Comparison of ENCODE assay signal across 29 cellular contexts in genomic region chr6:109174911-109175310, GRCh38.
A peak's percentile ranks its signal among the peaks of the same experiment; 100 is the strongest.
DNase-seq lines count a peak whose midpoint lies in the region; ATAC-seq and TF ChIP-seq lines count a peak whose summit lies in the region.
"Had no signal": no experiment of that assay in that cellular context is flagged by ENCODE, and none has a peak within 500 bp of the region (broad histone marks: within the 10 kb centered on the region; RNA-seq: fewer than 3 reads in every experiment).

No MANE protein-coding gene starts in this region.

- H3K27ac Mint-ChIP-seq in CD4-positive, alpha-beta memory T cell = no peak overlapping the region
- H3K27ac Mint-ChIP-seq: activated T-cell treated with anti-CD3 and anti-CD28 coated beads, Interleukin-2, amount 50 U/mL, for 24 hours; T-helper 17 cell; type B pancreatic cell had no signal

- H3K27me3 ChIP-seq in adipocyte (replicated peaks; ENCODE audit: control insufficient read depth, insufficient read depth, low read length) = no peaks in the 10 kb centered on the region
- no peaks in the 10 kb centered on the region for H3K27me3 ChIP-seq in CD4-positive, alpha-beta memory T cell (ENCODE audit: insufficient read depth, low read length)
- H3K27me3 ChIP-seq in breast epithelium = no peaks in the 10 kb centered on the region
- H3K27me3 ChIP-seq: heart left ventricle, MG63 had no signal

- no peak overlapping the region for H3K27ac ChIP-seq in CD4-positive, alpha-beta memory T cell (ENCODE audit: low read depth, low read length)
- no peak overlapping the region for H3K27ac ChIP-seq in breast epithelium
- H3K27ac ChIP-seq: 22Rv1, adrenal gland, C4-2B, heart left ventricle, neutrophil, prostate gland, RWPE1 had no signal

- H3K9me3 Mint-ChIP-seq in CD4-positive, alpha-beta memory T cell = peaks cover 0 to 4% (median under 1%) of the 10 kb centered on the region in 8 donors
- H3K9me3 Mint-ChIP-seq: activated T-cell treated with anti-CD3 and anti-CD28 coated beads, Interleukin-2, amount 50 U/mL, for 24 hours had no signal

- no peak overlapping the region for H3K4me3 ChIP-seq in AG04449 (ENCODE audit: low read depth, low read length)
- H3K4me3 ChIP-seq in adipocyte (ENCODE audit: low read length) = no peak overlapping the region
- no peak overlapping the region for H3K4me3 ChIP-seq in CD4-positive, alpha-beta memory T cell (ENCODE audit: low read length in 2 of 2)
- no peak overlapping the region for H3K4me3 ChIP-seq in breast epithelium
- H3K4me3 ChIP-seq: adrenal gland, heart left ventricle, MG63, prostate gland had no signal

- peaks cover 0 to 9% of the 10 kb centered on the region in 2 donors for H3K36me3 Mint-ChIP-seq in CD4-positive, alpha-beta memory T cell
- H3K36me3 Mint-ChIP-seq: type B pancreatic cell had no signal

- H3K4me1 Mint-ChIP-seq in CD4-positive, alpha-beta memory T cell = no peaks in the 10 kb centered on the region
- H3K4me1 Mint-ChIP-seq: T-helper 17 cell had no signal

- TF ChIP-seq CTCF in AG04449 (IDR thresholded peaks at IDR 0.05; ENCODE audit: insufficient read depth, low read length, missing control alignments) (no peak), breast epithelium (IDR thresholded peaks at IDR 0.05) (no peak)

- ATAC-seq in HG03520 (IDR thresholded peaks at IDR 0.05; ENCODE audit: unreplicated experiment) = no peak
- ATAC-seq: heart left ventricle, left cardiac atrium, T-helper 17 cell had no signal

- CTCF ChIA-PET in AG04449 (lab: Yijun Ruan, JAX) = interaction anchor here (0.8 to 1.2 kb wide), 2 partner anchors 13 to 223 kb away, joined by 3 to 6 read pairs; no protein-coding TSS in a partner anchor
- CTCF ChIA-PET in CD4-positive, alpha-beta memory T cell (lab: Charles Lee; ENCODE audit: partially characterized antibody) = no interaction called here

- peaks cover 19% of the 10 kb centered on the region for H3K4me1 ChIP-seq in adipocyte (ENCODE audit: control insufficient read depth, insufficient read depth, low read length)
- H3K4me1 ChIP-seq in CD4-positive, alpha-beta memory T cell (ENCODE audit: insufficient read depth, low read length) = no peaks in the 10 kb centered on the region
- no peaks in the 10 kb centered on the region for H3K4me1 ChIP-seq in breast epithelium
- H3K4me1 ChIP-seq: heart left ventricle, prostate gland had no signal

- H3K27me3 Mint-ChIP-seq in CD4-positive, alpha-beta memory T cell = peaks cover 15 to 19% of the 10 kb centered on the region in 2 donors
- H3K27me3 Mint-ChIP-seq: type B pancreatic cell had no signal

- H3K9me3 ChIP-seq in adipocyte (ENCODE audit: control insufficient read depth, low read length) (no peaks in the 10 kb centered on the region), breast epithelium (no peaks in the 10 kb centered on the region)
- H3K9me3 ChIP-seq in CD4-positive, alpha-beta memory T cell (ENCODE audit: control insufficient read depth in 1 of 2, low read length in 2 of 2) = no peaks in the 10 kb centered on the region
- H3K9me3 ChIP-seq: adrenal gland, heart left ventricle, neutrophil, prostate gland had no signal

- DNase-seq in AG04449 (ENCODE audit: low read depth, low spot score) (peak; percentile 34), GM04504 (ENCODE audit: low read depth) (peak; percentile 78), adipocyte (ENCODE audit: low read depth) (peak; percentile 60), fibroblast of the conjunctiva (ENCODE audit: low read depth) (peak; percentile 26), ACHN (no peak), breast epithelium (ENCODE audit: low spot score in 2 of 2) (no peak)
- no peak for DNase-seq in CD4-positive, alpha-beta memory T cell
- DNase-seq: activated CD4-positive, alpha-beta T cell treated with anti-CD3 and anti-CD28 coated beads for 4 hours; activated CD8-positive, alpha-beta memory T cell treated with anti-CD3 and anti-CD28 coated beads for 24 hours; activated naive CD4-positive, alpha-beta T cell; activated T-cell treated with anti-CD3 and anti-CD28 coated beads, Interleukin-2, amount 50 U/mL, for 24 hours; adrenal gland; central memory CD4-positive, alpha-beta T cell; dermis blood vessel endothelial cell; heart left ventricle; left cardiac atrium; mammary epithelial cell; MG63; NCI-H2081; NCI-H345; NCI-H774; T-helper 17 cell had no signal

- no peak overlapping the region for H3K9ac ChIP-seq in adipocyte (ENCODE audit: low read length)

- in situ Hi-C loops in ACHN (cut with HindIII; ENCODE audit: low pct_ligation_motif_present, low pct_unique_long_range_greater_than_20kb, low sequenced_read_pairs) = no loop called here

- intact Hi-C loops in CD4-positive, alpha-beta memory T cell (cut with micrococcal nuclease) = no loop called here
- intact Hi-C loops in breast epithelium (cut with DNase I; ENCODE audit: low total_unique reads) = no loop called here

- POLR2A ChIA-PET in AG04449 (lab: Yijun Ruan, JAX) = no interaction called here
- POLR2A ChIA-PET in CD4-positive, alpha-beta memory T cell (lab: Charles Lee; ENCODE audit: partially characterized antibody) = no interaction called here

- no peak for TF ChIP-seq POLR2A in breast epithelium (IDR thresholded peaks at IDR 0.05)

- H3K4me3 Mint-ChIP-seq in CD4-positive, alpha-beta memory T cell = no peak overlapping the region
- H3K4me3 Mint-ChIP-seq: activated T-cell treated with anti-CD3 and anti-CD28 coated beads, Interleukin-2, amount 50 U/mL, for 24 hours; T-helper 17 cell; type B pancreatic cell had no signal

- H3K36me3 ChIP-seq in adipocyte (ENCODE audit: control insufficient read depth, insufficient read depth, low read length, severe bottlenecking) (no peaks in the 10 kb centered on the region), breast epithelium (no peaks in the 10 kb centered on the region)
- no peaks in the 10 kb centered on the region for H3K36me3 ChIP-seq in CD4-positive, alpha-beta memory T cell (ENCODE audit: insufficient read depth, low read length)
- H3K36me3 ChIP-seq: adrenal gland, heart left ventricle, MG63, neutrophil, prostate gland had no signal

Comparison
In these comparisons a context has a peak if more than half of its experiments do, and no peak if none do; other contexts are left out.
1. DNase-seq: peak in AG04449 (single experiment), GM04504 (single experiment), adipocyte (single experiment) and fibroblast of the conjunctiva (single experiment); none in CD4-positive, alpha-beta memory T cell (0 of 5), ACHN (single experiment) and breast epithelium (0 of 2).